In the genomic region with DNA sequence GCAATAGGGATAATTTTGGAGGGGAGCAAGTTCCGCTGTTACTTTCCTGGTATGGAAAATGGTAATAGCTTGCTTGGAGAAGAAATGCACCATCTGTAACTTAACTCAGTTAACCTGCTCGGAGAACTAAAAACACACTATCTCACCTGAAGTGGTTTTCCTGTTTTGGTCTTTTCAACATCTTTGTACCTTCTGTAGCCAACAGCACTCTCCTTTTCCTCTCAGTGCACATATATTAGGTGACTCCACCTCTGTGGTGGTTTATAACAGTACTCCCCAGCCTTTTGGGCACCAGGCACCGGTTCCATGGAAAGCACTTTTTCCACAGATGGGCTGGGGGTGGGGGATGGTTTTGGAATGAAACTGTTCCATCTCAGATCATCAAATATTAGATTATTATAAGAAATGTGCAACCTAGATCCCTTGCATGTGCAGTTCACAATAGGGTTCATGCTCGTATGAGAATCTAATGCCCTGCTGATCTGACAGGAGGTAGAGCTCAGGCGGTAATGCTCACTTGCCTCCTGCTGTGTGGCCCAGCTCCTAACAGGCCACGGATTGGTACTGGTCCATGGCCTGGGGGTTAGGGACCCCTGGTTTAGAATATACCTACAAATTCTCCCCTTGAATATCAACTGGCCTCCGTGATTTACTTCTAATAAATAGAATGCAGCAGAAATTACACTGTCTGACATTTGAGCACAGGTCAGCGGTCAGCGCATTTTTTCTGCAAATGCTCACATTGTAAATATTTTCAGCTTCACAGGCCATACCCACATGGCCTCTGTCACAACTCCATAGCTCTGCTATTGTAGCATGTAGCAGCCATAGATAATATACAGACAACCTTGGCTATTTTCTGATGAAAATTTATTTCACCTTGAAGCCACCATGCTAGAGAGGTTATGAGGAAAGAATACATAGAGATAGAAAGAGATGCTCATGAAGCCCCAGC, we compare ENCODE assay signal across 16 cellular contexts.
"Had no signal": no experiment of that assay in that cellular context is flagged by ENCODE, and none has a peak within 500 bp of the region (broad histone marks: within the 10 kb centered on the region; RNA-seq: fewer than 3 reads in every experiment).

No MANE protein-coding gene starts in this region.

- H3K4me1 ChIP-seq: prostate gland, suprapubic skin, upper lobe of right lung had no signal

- ATAC-seq: right cardiac atrium; SK-N-SH treated with all-trans-retinoic acid at 6 μM for 48 hours; stimulated activated naive CD8-positive, alpha-beta T cell treated with anti-CD3 and anti-CD28 coated beads, Interleukin-15, Interleukin-2, amounts not matched to agents 100 U/mL and 50 U/mL, for 24 hours; upper lobe of right lung had no signal

- H3K27ac ChIP-seq: brain microvascular endothelial cell, prostate gland, skin epidermis, suprapubic skin, upper lobe of right lung had no signal

- H3K27ac Mint-ChIP-seq: nephron progenitor cell had no signal

- DNase-seq: activated CD4-positive, alpha-beta T cell treated with anti-CD3 and anti-CD28 coated beads for 4 hours; anterior cingulate cortex; brain microvascular endothelial cell; cortex of kidney; effector CD4-positive, alpha-beta T cell; foreskin fibroblast; mesenchymal stem cell; nephron progenitor cell; right cardiac atrium; SHP77; stimulated activated naive CD8-positive, alpha-beta T cell treated with anti-CD3 and anti-CD28 coated beads, Interleukin-15, Interleukin-2, amounts not matched to agents 100 U/mL and 50 U/mL, for 24 hours; upper lobe of right lung had no signal

- H3K4me3 Mint-ChIP-seq: nephron progenitor cell had no signal

- H3K36me3 ChIP-seq: brain microvascular endothelial cell, prostate gland, suprapubic skin, upper lobe of right lung had no signal

- H3K27me3 ChIP-seq: brain microvascular endothelial cell, suprapubic skin, upper lobe of right lung had no signal

- H3K4me3 ChIP-seq: prostate gland, skin epidermis, suprapubic skin, upper lobe of right lung had no signal

- H3K9me3 ChIP-seq: prostate gland, suprapubic skin, upper lobe of right lung had no signal
